ENCODE assay signal across 1 cellular context in the genomic region with DNA sequence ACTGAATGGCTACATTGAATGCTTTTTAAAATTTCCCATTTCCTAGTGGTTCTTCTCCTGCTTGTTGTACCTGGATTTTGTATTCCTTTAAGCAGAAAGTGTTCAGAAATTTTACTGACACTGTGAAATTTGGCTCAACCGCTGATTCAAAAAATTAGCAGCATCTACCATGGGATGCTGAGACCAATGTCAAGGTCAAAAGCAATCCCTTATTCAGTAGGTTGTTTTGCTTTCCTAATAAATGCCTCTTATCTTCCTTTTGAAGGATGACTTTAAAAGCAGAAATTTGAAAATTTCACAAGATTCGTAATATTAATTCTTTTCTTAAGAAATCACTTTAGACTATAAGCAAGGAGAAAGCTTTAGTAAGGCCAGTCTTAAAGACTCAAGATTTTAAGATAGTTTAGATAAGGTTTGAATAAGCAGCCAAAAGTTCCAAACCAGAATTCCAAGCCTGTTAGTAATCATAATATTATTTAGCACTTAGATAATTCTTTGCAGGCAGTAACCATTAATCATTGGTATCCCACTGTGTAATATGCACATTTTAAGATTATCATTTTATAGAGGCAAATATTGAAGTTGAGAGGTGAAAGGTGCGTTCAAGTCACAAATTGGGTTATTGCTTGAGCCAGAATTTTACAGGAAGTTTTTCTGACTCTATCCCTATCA.
TF ChIP-seq lines count a peak whose summit lies in the region.

No MANE protein-coding gene starts in this region.

TF ChIP-seq in SK-N-SH treated with all-trans-retinoic acid at 6 μM for 48 hours, 23 proteins besides CTCF, POLR2A, EP300 and RAD21 (continued from another document):
- TF ChIP-seq, protein P1, sequence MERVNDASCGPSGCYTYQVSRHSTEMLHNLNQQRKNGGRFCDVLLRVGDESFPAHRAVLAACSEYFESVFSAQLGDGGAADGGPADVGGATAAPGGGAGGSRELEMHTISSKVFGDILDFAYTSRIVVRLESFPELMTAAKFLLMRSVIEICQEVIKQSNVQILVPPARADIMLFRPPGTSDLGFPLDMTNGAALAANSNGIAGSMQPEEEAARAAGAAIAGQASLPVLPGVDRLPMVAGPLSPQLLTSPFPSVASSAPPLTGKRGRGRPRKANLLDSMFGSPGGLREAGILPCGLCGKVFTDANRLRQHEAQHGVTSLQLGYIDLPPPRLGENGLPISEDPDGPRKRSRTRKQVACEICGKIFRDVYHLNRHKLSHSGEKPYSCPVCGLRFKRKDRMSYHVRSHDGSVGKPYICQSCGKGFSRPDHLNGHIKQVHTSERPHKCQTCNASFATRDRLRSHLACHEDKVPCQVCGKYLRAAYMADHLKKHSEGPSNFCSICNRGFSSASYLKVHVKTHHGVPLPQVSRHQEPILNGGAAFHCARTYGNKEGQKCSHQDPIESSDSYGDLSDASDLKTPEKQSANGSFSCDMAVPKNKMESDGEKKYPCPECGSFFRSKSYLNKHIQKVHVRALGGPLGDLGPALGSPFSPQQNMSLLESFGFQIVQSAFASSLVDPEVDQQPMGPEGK (CRISPR knock-in tag; IDR thresholded peaks at IDR 0.05; ENCODE audit: borderline replicate concordance), result peak; percentile 61; the same call in 1 of the 2 replicates
- TF ChIP-seq ESRRG (CRISPR knock-in tag; IDR thresholded peaks at IDR 0.05), result no peak
- TF ChIP-seq, protein P2, sequence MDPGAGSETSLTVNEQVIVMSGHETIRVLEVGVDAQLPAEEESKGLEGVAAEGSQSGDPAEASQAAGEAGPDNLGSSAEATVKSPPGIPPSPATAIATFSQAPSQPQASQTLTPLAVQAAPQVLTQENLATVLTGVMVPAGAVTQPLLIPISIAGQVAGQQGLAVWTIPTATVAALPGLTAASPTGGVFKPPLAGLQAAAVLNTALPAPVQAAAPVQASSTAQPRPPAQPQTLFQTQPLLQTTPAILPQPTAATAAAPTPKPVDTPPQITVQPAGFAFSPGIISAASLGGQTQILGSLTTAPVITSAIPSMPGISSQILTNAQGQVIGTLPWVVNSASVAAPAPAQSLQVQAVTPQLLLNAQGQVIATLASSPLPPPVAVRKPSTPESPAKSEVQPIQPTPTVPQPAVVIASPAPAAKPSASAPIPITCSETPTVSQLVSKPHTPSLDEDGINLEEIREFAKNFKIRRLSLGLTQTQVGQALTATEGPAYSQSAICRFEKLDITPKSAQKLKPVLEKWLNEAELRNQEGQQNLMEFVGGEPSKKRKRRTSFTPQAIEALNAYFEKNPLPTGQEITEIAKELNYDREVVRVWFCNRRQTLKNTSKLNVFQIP (CRISPR knock-in tag; IDR thresholded peaks at IDR 0.05; ENCODE audit: borderline replicate concordance, low read depth), result no peak
